1 cellular context compared by ENCODE assay signal in genomic region chr10:15787426-15787825, GRCh38.
TF ChIP-seq lines count a peak whose summit lies in the region.

No MANE protein-coding gene starts in this region.

TF ChIP-seq in GM23338, 12 proteins besides CTCF, POLR2A, EP300 and RAD21:
- no peak for TF ChIP-seq REST (IDR thresholded peaks at IDR 0.05; ENCODE audit: unreplicated experiment)
- TF ChIP-seq STAT1 (IDR thresholded peaks at IDR 0.05; ENCODE audit: unreplicated experiment) = no peak
- TF ChIP-seq POLR2AphosphoS5 (IDR thresholded peaks at IDR 0.05; ENCODE audit: low read depth) = no peak
- TF ChIP-seq NANOG (IDR thresholded peaks at IDR 0.05; ENCODE audit: borderline replicate concordance) = no peak
- TF ChIP-seq EZH2phosphoT487 (IDR thresholded peaks at IDR 0.05; ENCODE audit: unreplicated experiment) = no peak
- TF ChIP-seq EZH2 (IDR thresholded peaks at IDR 0.05; ENCODE audit: low read depth, unreplicated experiment) = no peak
- no peak for TF ChIP-seq ZNF114 (CRISPR knock-in tag; IDR thresholded peaks at IDR 0.05)
- no peak for TF ChIP-seq ZNF331 (CRISPR knock-in tag; IDR thresholded peaks at IDR 0.05; ENCODE audit: low read depth)
- no peak for TF ChIP-seq ZNF462 (CRISPR knock-in tag; IDR thresholded peaks at IDR 0.05)
- no peak for TF ChIP-seq CREB1 (CRISPR knock-in tag; IDR thresholded peaks at IDR 0.05; ENCODE audit: low read depth)
- TF ChIP-seq JUNB (IDR thresholded peaks at IDR 0.05; ENCODE audit: unreplicated experiment) = no peak
- TF ChIP-seq ETS1 (IDR thresholded peaks at IDR 0.05) = no peak
